ENCODE assay signal across 12 cellular contexts in the genomic region with DNA sequence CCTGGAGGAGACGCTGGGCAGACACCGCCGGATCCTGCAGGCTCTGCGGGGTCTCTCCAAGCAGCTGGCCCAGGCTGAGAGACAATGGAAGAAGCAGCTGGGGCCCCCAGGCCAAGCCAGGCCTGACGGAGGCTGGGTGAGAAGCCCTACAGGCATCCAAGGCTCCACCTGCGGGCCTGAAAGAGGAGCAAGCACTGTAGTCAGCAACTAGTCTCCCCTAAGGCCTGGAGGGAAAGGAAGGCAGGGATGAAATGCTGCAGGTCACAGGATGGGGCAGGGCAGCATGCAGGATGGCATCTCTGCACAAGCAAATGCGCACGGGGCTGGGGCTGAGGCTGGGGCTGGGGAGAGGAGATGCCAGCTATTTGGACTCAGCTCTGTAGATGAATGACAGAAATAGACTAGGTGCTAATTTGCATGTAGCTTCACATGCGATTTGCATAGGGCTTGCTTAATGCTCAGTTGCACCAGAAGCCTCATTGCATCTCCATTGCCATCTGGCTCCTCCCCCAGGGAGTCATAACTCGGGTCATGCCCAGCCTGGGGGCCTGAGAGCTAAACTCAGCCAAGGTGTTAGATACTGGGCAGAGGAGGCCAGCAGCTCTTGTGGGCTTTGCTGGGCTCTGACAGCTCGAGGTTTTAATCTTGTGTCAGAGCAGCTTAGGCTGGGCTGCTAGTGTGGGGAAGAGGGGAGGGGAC. TPM values are rescaled to one million over a fixed set of nuclear protein-coding genes. Genes with fewer than 3 reads are reported as not detected.
A peak's percentile ranks its signal among the peaks of the same experiment; 100 is the strongest.
DNase-seq lines count a peak whose midpoint lies in the region; ATAC-seq and TF ChIP-seq lines count a peak whose summit lies in the region.
"Had no signal": no experiment of that assay in that cellular context is flagged by ENCODE, and none has a peak within 500 bp of the region (broad histone marks: within the 10 kb centered on the region; RNA-seq: fewer than 3 reads in every experiment).

No MANE protein-coding gene starts in this region.

- H3K27me3 ChIP-seq in right atrium auricular region (no peaks in the 10 kb centered on the region), heart right ventricle (peaks cover 0 to 9% (median 5%) of the 10 kb centered on the region in 7 donors)

- peaks cover 38 to 45% of the 10 kb centered on the region in 2 donors for H3K4me1 Mint-ChIP-seq in stimulated activated naive B cell treated with anti-CD40 and anti-IgM and Interleukin-4, amounts not matched to agents 10 μg/mL and 1 μg/mL and 100 μg/mL, for 72 hours

- H3K4me1 ChIP-seq in right atrium auricular region, result peaks cover 0 to 44% of the 10 kb centered on the region in 2 donors
- peaks cover 0 to 17% (median 7%) of the 10 kb centered on the region in 9 donors for H3K4me1 ChIP-seq in heart right ventricle

- WGBS in heart right ventricle, 2 donors, result 55 to 56% methylated on average over 11 of the region's 11 CpGs

- TF ChIP-seq CTCF in right atrium auricular region (IDR thresholded peaks at IDR 0.05) (no peak), heart right ventricle (IDR thresholded peaks at IDR 0.05) (no peak)

- peak overlapping the region in 1 of 2 donors; percentile 39 for H3K4me3 Mint-ChIP-seq in stimulated activated naive B cell treated with anti-CD40 and anti-IgM and Interleukin-4, amounts not matched to agents 10 μg/mL and 1 μg/mL and 100 μg/mL, for 72 hours

- H3K36me3 ChIP-seq in right atrium auricular region (no peaks in the 10 kb centered on the region), heart right ventricle (no peaks in the 10 kb centered on the region)

- no peaks in the 10 kb centered on the region for H3K9me3 Mint-ChIP-seq in stimulated activated naive B cell treated with anti-CD40 and anti-IgM and Interleukin-4, amounts not matched to agents 10 μg/mL and 1 μg/mL and 100 μg/mL, for 72 hours

- H3K4me3 ChIP-seq in right atrium auricular region (no peak overlapping the region), heart right ventricle (no peak overlapping the region)

- H3K27ac ChIP-seq in right atrium auricular region, result peak overlapping the region; percentile 81 to 83
- H3K27ac ChIP-seq in heart right ventricle, result no peak overlapping the region

- H3K27ac Mint-ChIP-seq in stimulated activated naive B cell treated with anti-CD40 and anti-IgM and Interleukin-4, amounts not matched to agents 10 μg/mL and 1 μg/mL and 100 μg/mL, for 72 hours, result no peak overlapping the region

- ATAC-seq in heart right ventricle (no peak), HG02759 (IDR thresholded peaks at IDR 0.05; ENCODE audit: unreplicated experiment) (peak; percentile 68), left ventricle myocardium superior (no peak)
- ATAC-seq in stimulated activated naive B cell treated with anti-CD40 and anti-IgM and Interleukin-4, amounts not matched to agents 10 μg/mL and 1 μg/mL and 100 μg/mL, for 72 hours (replicated peaks), result peak; percentile 92

- DNase-seq in right atrium auricular region (ENCODE audit: low spot score), result no peak
- DNase-seq in heart right ventricle, result no peak
- DNase-seq in NCI-H82 (lab: John Stamatoyannopoulos, UW), result peak; percentile 95
- peak; percentile 43 for DNase-seq in stimulated activated naive B cell treated with anti-CD40 and anti-IgM and Interleukin-4, amounts not matched to agents 10 μg/mL and 1 μg/mL and 100 μg/mL, for 72 hours
- DNase-seq in DMS53 treated with DMSO at 0.1 percent for 48 hours (lab: John Stamatoyannopoulos, UW; ENCODE audit: unreplicated experiment), result no peak
- no peak for DNase-seq in left ventricle myocardium superior
- DNase-seq in GOT3 (lab: John Stamatoyannopoulos, UW), result no peak
- DNase-seq: activated CD4-positive, CD25-positive, alpha-beta regulatory T cell treated with anti-CD3 and anti-CD28 coated beads, Interleukin-2, amount 50 U/mL, for 72 hours; IMR-90 had no signal

- H3K27me3 Mint-ChIP-seq in stimulated activated naive B cell treated with anti-CD40 and anti-IgM and Interleukin-4, amounts not matched to agents 10 μg/mL and 1 μg/mL and 100 μg/mL, for 72 hours, result peaks cover 28 to 49% of the 10 kb centered on the region in 2 donors

- no peaks in the 10 kb centered on the region for H3K9me3 ChIP-seq in right atrium auricular region
- H3K9me3 ChIP-seq in heart right ventricle, result no peaks in the 10 kb centered on the region

- intact Hi-C loops in heart right ventricle (cut with DNase I) (no loop called here), left ventricle myocardium superior (cut with micrococcal nuclease) (no loop called here)

- no peaks in the 10 kb centered on the region for H3K36me3 Mint-ChIP-seq in stimulated activated naive B cell treated with anti-CD40 and anti-IgM and Interleukin-4, amounts not matched to agents 10 μg/mL and 1 μg/mL and 100 μg/mL, for 72 hours

RNA-seq across cellular contexts. Expression of gene CPLX3, which starts 5.2 kb away (rescaled TPM):
- total RNA-seq in right atrium auricular region, result 10 to 100 TPM in 1 of 2 donors, 1 to 10 TPM in 1; 1.1 to 10.8 TPM
- total RNA-seq in heart right ventricle, result 1 to 10 TPM in 7 of 10 donors, under 1 TPM in 2, not detected in 1; 0.64 to 6.1 (median 1.3) TPM
- 10 to 100 TPM in 1 of 2 donors, under 1 TPM in 1; 0.04 to 14.6 TPM for polyA plus RNA-seq in heart right ventricle
- 4.1 TPM for total RNA-seq in left ventricle myocardium superior
- total RNA-seq: dermis microvascular lymphatic vessel endothelial cell, IMR-90 had no signal
- polyA plus RNA-seq: BJ, IMR-90 had no signal

RNA-seq across cellular contexts. Expression of gene LMAN1L, which starts 8.6 kb away (rescaled TPM):
- total RNA-seq in right atrium auricular region, result 10 to 100 TPM; 13.8 to 88.7 TPM
- total RNA-seq in heart right ventricle, result 10 to 100 TPM in 4 of 10 donors, 1 to 10 TPM in 6; 6.3 to 47.4 (median 9.0) TPM
- polyA plus RNA-seq in heart right ventricle, result 10 to 100 TPM in 1 of 2 donors, under 1 TPM in 1; 0.03 to 18.4 TPM
- 23.5 TPM for total RNA-seq in left ventricle myocardium superior
- total RNA-seq: dermis microvascular lymphatic vessel endothelial cell, IMR-90 had no signal
- polyA plus RNA-seq: BJ, IMR-90 had no signal

RNA-seq across cellular contexts. Expression of gene ULK3, which starts 21.7 kb away (rescaled TPM):
- total RNA-seq in right atrium auricular region (10 to 100 TPM; 38.1 to 42.9 TPM), heart right ventricle (10 to 100 TPM; 21.3 to 44.0 (median 24.7) TPM), left ventricle myocardium superior (47.5 TPM)
- 10 to 100 TPM; 22.5 to 56.3 TPM for polyA plus RNA-seq in heart right ventricle

RNA-seq across cellular contexts. Expression of gene CSK, which starts 39.4 kb away (rescaled TPM):
- total RNA-seq in right atrium auricular region, result 10 to 100 TPM; 25.6 to 26.8 TPM
- total RNA-seq in heart right ventricle, result 10 to 100 TPM; 20.3 to 48.6 (median 24.8) TPM
- polyA plus RNA-seq in heart right ventricle, result 10 to 100 TPM; 19.7 to 35.2 TPM
- 45.8 TPM for total RNA-seq in left ventricle myocardium superior

RNA-seq across cellular contexts. Expression of gene SCAMP2, which starts 51.9 kb away (rescaled TPM):
- total RNA-seq in right atrium auricular region (10 to 100 TPM; 72.3 to 80.9 TPM), heart right ventricle (10 to 100 TPM; 28.0 to 64.3 (median 39.1) TPM), left ventricle myocardium superior (46.2 TPM)
- polyA plus RNA-seq in heart right ventricle, result 10 to 100 TPM; 30.9 to 76.7 TPM

Comparison
In these comparisons a context has a peak if more than half of its experiments do, and no peak if none do; other contexts are left out.
1. H3K27ac ChIP-seq: peak in right atrium auricular region (2 of 2); none in heart right ventricle (0 of 10).
2. DNase-seq: peak in NCI-H82 (single experiment) and stimulated activated naive B cell treated with anti-CD40 and anti-IgM and Interleukin-4, amounts not matched to agents 10 μg/mL and 1 μg/mL and 100 μg/mL, for 72 hours (single experiment); none in right atrium auricular region (single experiment), heart right ventricle (0 of 2), DMS53 treated with DMSO at 0.1 percent for 48 hours (single experiment), left ventricle myocardium superior (single experiment) and GOT3 (single experiment).
3. ATAC-seq: peak in HG02759 (single experiment) and stimulated activated naive B cell treated with anti-CD40 and anti-IgM and Interleukin-4, amounts not matched to agents 10 μg/mL and 1 μg/mL and 100 μg/mL, for 72 hours (2 of 2); none in heart right ventricle (0 of 8) and left ventricle myocardium superior (single experiment).